In the genomic region with DNA sequence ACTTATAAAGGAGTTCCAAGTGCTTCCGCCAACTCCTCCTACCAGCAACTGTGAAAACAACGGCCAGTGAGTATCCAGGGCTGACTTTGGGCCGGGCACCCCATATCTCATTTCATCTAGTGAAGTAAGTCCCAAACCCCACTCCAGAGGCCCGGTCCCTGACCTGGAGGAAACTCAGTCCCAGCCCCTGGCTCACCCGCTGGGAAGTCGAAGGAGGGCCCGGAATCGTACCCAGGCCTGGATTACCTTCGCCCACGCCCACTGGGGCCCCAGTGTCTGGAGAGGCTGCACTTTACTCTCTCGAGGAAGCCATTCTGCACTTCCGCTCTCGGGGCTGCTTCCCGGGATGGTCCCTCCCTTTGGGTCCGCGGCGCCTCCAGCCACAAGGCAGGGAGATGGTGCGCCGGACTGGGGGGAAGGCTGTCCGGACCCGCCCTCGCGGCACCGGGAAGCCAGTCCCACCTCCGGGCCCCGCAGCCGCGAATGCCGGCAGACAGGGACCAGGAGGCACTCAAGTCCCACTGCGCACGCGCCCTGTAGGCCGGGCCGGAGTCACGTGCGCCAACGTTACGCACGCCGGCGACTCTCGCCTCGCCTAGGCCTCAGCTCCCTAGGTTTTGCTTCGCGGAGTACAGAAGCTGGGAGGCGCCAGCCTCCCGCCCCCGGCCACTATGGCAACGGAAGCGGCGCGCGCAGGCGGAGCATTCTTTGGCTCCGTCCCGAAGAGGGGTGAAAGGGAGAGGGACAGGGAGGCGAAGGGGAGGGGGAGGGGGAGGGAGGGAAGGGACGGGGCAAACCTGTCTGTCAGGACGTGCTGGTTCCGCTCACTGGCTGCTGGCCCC, we compare ENCODE assay signal across 8 cellular contexts. TPM values are rescaled to one million over a fixed set of nuclear protein-coding genes. Genes with fewer than 3 reads are reported as not detected.
DNase-seq lines count a peak whose midpoint lies in the region; ATAC-seq and TF ChIP-seq lines count a peak whose summit lies in the region.

A gene with protein sequence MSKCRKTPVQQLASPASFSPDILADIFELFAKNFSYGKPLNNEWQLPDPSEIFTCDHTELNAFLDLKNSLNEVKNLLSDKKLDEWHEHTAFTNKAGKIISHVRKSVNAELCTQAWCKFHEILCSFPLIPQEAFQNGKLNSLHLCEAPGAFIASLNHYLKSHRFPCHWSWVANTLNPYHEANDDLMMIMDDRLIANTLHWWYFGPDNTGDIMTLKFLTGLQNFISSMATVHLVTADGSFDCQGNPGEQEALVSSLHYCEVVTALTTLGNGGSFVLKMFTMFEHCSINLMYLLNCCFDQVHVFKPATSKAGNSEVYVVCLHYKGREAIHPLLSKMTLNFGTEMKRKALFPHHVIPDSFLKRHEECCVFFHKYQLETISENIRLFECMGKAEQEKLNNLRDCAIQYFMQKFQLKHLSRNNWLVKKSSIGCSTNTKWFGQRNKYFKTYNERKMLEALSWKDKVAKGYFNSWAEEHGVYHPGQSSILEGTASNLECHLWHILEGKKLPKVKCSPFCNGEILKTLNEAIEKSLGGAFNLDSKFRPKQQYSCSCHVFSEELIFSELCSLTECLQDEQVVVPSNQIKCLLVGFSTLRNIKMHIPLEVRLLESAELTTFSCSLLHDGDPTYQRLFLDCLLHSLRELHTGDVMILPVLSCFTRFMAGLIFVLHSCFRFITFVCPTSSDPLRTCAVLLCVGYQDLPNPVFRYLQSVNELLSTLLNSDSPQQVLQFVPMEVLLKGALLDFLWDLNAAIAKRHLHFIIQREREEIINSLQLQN (minus strand): TSS at position 513 of the 842 bp plus-strand sequence. CDS start 3,482 bp downstream, outside the sequence.

- peaks cover 30% of the 10 kb centered on the region for H3K36me3 Mint-ChIP-seq in activated naive CD4-positive, alpha-beta T cell treated with anti-CD3 and anti-CD28 coated beads, Interleukin-2, amount 50 U/mL, for 24 hours

- peaks cover 0 to 7% of the 10 kb centered on the region in 2 experiments; a peak in 2 of 4 replicates for H3K4me1 ChIP-seq in SK-N-SH (ENCODE audit: control insufficient read depth in 1 of 2, insufficient read depth in 2 of 2, low read depth in 1 of 2, low read length in 1 of 2)
- no peaks in the 10 kb centered on the region for H3K4me1 ChIP-seq in testis

- peak; percentile 94 for DNase-seq in GM04504 (ENCODE audit: low read depth)
- DNase-seq in NCI-H1048 (lab: John Stamatoyannopoulos, UW) = peak; percentile 70
- DNase-seq in SK-N-SH = peak; percentile 96
- peak; percentile 56 for DNase-seq in glomerular endothelial cell (ENCODE audit: extremely low read depth, low read depth, low spot score)
- peak; percentile 80 for DNase-seq in omental fat pad (ENCODE audit: low spot score)
- peak; percentile 96 for DNase-seq in testis

- CTCF ChIA-PET in SK-N-SH (lab: Yijun Ruan, JAX) = interaction anchor here (0.8 to 2.7 kb wide), 3 partner anchors 11 to 123 kb away, joined by 3 to 13 read pairs (median 5); no protein-coding TSS in a partner anchor

- ATAC-seq in HG02571 (IDR thresholded peaks at IDR 0.05; ENCODE audit: unreplicated experiment) = peak; percentile 96
- ATAC-seq in omental fat pad (ENCODE audit: low FRiP score) = peak; percentile 99

- peak within 1 kb of the TSS; percentile 90 for H3K4me3 Mint-ChIP-seq in activated naive CD4-positive, alpha-beta T cell treated with anti-CD3 and anti-CD28 coated beads, Interleukin-2, amount 50 U/mL, for 24 hours

- H3K27ac ChIP-seq in SK-N-SH (ENCODE audit: low read depth in 2 of 2, low read length in 1 of 2) = peak within 1 kb of the TSS; percentile 84 to 94
- H3K27ac ChIP-seq in testis = peak within 1 kb of the TSS; percentile 87

- H3K27me3 ChIP-seq in SK-N-SH (ENCODE audit: insufficient read depth) (no peaks in the 10 kb centered on the region), testis (no peaks in the 10 kb centered on the region)

- TF ChIP-seq RAD21 in SK-N-SH (IDR thresholded peaks at IDR 0.05; ENCODE audit: low read length) = 0 out of 2 replicates have a peak, but pooled peaks have one; percentile 1

- no peaks in the 10 kb centered on the region for H3K9me2 ChIP-seq in SK-N-SH

- no peak for TF ChIP-seq EP300 in SK-N-SH (IDR thresholded peaks at IDR 0.05; ENCODE audit: borderline replicate concordance in 1 of 2, low read depth in 1 of 2, low read length in 1 of 2)

- POLR2A ChIA-PET in SK-N-SH (lab: Yijun Ruan, JAX) = interaction anchor here (1.0 kb wide), 1 partner anchor 586 kb away, joined by 3 read pairs; no protein-coding TSS in a partner anchor

- H3K9ac ChIP-seq in SK-N-SH = peak within 1 kb of the TSS; percentile 83

- no peaks in the 10 kb centered on the region for H4K20me1 ChIP-seq in SK-N-SH (ENCODE audit: insufficient read depth)

- peak within 1 kb of the TSS; percentile 95 for H2AFZ ChIP-seq in SK-N-SH (ENCODE audit: low read depth)

- intact Hi-C loops in testis (cut with DNase I; ENCODE audit: low total_unique reads) = no loop called here

- WGBS in SK-N-SH (ENCODE audit: low lambda C conversion rate) = 0% methylated on average over 7 of the region's 60 CpGs
- WGBS in testis, 2 donors = 1% methylated on average over 27 to 49 of the region's 60 CpGs

- no peaks in the 10 kb centered on the region for H3F3A ChIP-seq in SK-N-SH (replicated peaks; ENCODE audit: insufficient read depth)

- peaks cover 18% of the 10 kb centered on the region for H3K27me3 Mint-ChIP-seq in activated naive CD4-positive, alpha-beta T cell treated with anti-CD3 and anti-CD28 coated beads, Interleukin-2, amount 50 U/mL, for 24 hours

- H3K27ac Mint-ChIP-seq in activated naive CD4-positive, alpha-beta T cell treated with anti-CD3 and anti-CD28 coated beads, Interleukin-2, amount 50 U/mL, for 24 hours = peak within 1 kb of the TSS; percentile 85

- TF ChIP-seq POLR2A in testis (IDR thresholded peaks at IDR 0.05) = no peak

- no peak for TF ChIP-seq CTCF in SK-N-SH (IDR thresholded peaks at IDR 0.05)
- TF ChIP-seq CTCF in omental fat pad (IDR thresholded peaks at IDR 0.05) = no peak
- TF ChIP-seq CTCF in testis (IDR thresholded peaks at IDR 0.05) = no peak

- H3K4me3 ChIP-seq in SK-N-SH (ENCODE audit: low read depth in 2 of 2, low read length in 1 of 2) (peak within 1 kb of the TSS; percentile 80 to 96), testis (peak within 1 kb of the TSS; percentile 77 to 95)

- peaks cover 10% of the 10 kb centered on the region for H3K9me3 Mint-ChIP-seq in activated naive CD4-positive, alpha-beta T cell treated with anti-CD3 and anti-CD28 coated beads, Interleukin-2, amount 50 U/mL, for 24 hours

- H3K4me2 ChIP-seq in SK-N-SH = peak within 1 kb of the TSS; percentile 88

- H3K79me2 ChIP-seq in SK-N-SH (ENCODE audit: insufficient read depth) = peaks cover 25% of the 10 kb centered on the region

- H3K9me3 ChIP-seq in SK-N-SH = no peaks in the 10 kb centered on the region
- H3K9me3 ChIP-seq in testis = no peaks in the 10 kb centered on the region

- H3K4me1 Mint-ChIP-seq in activated naive CD4-positive, alpha-beta T cell treated with anti-CD3 and anti-CD28 coated beads, Interleukin-2, amount 50 U/mL, for 24 hours = peaks cover 27% of the 10 kb centered on the region

- peaks cover 25 to 31% of the 10 kb centered on the region in 2 experiments for H3K36me3 ChIP-seq in SK-N-SH (replicated peaks in 1 of 2; ENCODE audit: control insufficient read depth in 1 of 2, insufficient read depth in 2 of 2, low read length in 1 of 2)
- no peaks in the 10 kb centered on the region for H3K36me3 ChIP-seq in testis (ENCODE audit: low read depth, missing control alignments)

TF ChIP-seq in SK-N-SH, 30 proteins besides CTCF, POLR2A, EP300 and RAD21 (continues in another document):
- TF ChIP-seq GABPA (IDR thresholded peaks at IDR 0.05; ENCODE audit: low read depth) = peak; percentile 51; the same call in 1 of the 2 replicates
- TF ChIP-seq RFX5 (IDR thresholded peaks at IDR 0.05; ENCODE audit: low read length) = no peak
- TF ChIP-seq TCF12 (IDR thresholded peaks at IDR 0.05) = 0 out of 2 replicates have a peak, but pooled peaks have one; percentile 5
- TF ChIP-seq FOXJ3 (CRISPR knock-in tag; IDR thresholded peaks at IDR 0.05) = peak; percentile 67; the same call in 1 of the 2 replicates
- no peak for TF ChIP-seq MEF2A (IDR thresholded peaks at IDR 0.05; ENCODE audit: borderline replicate concordance, low read depth)
- TF ChIP-seq, protein P1, sequence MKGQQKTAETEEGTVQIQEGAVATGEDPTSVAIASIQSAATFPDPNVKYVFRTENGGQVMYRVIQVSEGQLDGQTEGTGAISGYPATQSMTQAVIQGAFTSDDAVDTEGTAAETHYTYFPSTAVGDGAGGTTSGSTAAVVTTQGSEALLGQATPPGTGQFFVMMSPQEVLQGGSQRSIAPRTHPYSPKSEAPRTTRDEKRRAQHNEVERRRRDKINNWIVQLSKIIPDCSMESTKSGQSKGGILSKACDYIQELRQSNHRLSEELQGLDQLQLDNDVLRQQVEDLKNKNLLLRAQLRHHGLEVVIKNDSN (IDR thresholded peaks at IDR 0.05; ENCODE audit: borderline replicate concordance, low read depth) = peak; percentile 96
- TF ChIP-seq NFIC (IDR thresholded peaks at IDR 0.05; ENCODE audit: borderline replicate concordance) = no peak
- TF ChIP-seq, protein P2, sequence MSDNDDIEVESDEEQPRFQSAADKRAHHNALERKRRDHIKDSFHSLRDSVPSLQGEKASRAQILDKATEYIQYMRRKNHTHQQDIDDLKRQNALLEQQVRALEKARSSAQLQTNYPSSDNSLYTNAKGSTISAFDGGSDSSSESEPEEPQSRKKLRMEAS (IDR thresholded peaks at IDR 0.05; ENCODE audit: low read depth) = peak; percentile 98
- TF ChIP-seq, protein P3, sequence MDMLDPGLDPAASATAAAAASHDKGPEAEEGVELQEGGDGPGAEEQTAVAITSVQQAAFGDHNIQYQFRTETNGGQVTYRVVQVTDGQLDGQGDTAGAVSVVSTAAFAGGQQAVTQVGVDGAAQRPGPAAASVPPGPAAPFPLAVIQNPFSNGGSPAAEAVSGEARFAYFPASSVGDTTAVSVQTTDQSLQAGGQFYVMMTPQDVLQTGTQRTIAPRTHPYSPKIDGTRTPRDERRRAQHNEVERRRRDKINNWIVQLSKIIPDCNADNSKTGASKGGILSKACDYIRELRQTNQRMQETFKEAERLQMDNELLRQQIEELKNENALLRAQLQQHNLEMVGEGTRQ (IDR thresholded peaks at IDR 0.05; ENCODE audit: borderline replicate concordance, low read depth, low read length) = peak; percentile 88
- TF ChIP-seq NRF1 (IDR thresholded peaks at IDR 0.05; ENCODE audit: low read depth, low read length) = peak; percentile 83
- TF ChIP-seq TAF1 (IDR thresholded peaks at IDR 0.05; ENCODE audit: borderline replicate concordance, low read depth, low read length) = peak; percentile 70
- TF ChIP-seq SMC3 (IDR thresholded peaks at IDR 0.05; ENCODE audit: low read depth, low read length) = no peak
- peak; percentile 74 for TF ChIP-seq POLR2AphosphoS5 (IDR thresholded peaks at IDR 0.05; ENCODE audit: low read depth, low read length)

RNA-seq across cellular contexts. Expression of the gene that starts here (rescaled TPM):
- polyA plus RNA-seq in SK-N-SH (2012; rRNA removed) (7.2 and 9.6 TPM in 2 replicates), testis (ENCODE audit: insufficient read depth, low read depth, low replicate concordance) (22.2 TPM)
- polyA plus RNA-seq in SK-N-SH (2012; cell fraction: cytosol; rRNA removed) = 9.4 and 9.7 TPM in 2 replicates
- polyA plus RNA-seq in SK-N-SH (2012; cell fraction: nucleus; rRNA removed) = 8.3 and 16.2 TPM in 2 replicates
- total RNA-seq in glomerular endothelial cell (13.6 and 17.5 TPM in 2 replicates), omental fat pad (10 to 100 TPM; 16.9 to 29.5 (median 21.5) TPM), testis (10 to 100 TPM; 25.8 to 36.8 TPM)

Comparison
In these comparisons a context has a peak if more than half of its experiments do, and no peak if none do; other contexts are left out.
1. Peak in every context shown above with its lines: DNase-seq, ATAC-seq, H3K4me3 ChIP-seq and H3K27ac ChIP-seq.